Comparison of ENCODE assay signal across 8 cellular contexts in the genomic region with DNA sequence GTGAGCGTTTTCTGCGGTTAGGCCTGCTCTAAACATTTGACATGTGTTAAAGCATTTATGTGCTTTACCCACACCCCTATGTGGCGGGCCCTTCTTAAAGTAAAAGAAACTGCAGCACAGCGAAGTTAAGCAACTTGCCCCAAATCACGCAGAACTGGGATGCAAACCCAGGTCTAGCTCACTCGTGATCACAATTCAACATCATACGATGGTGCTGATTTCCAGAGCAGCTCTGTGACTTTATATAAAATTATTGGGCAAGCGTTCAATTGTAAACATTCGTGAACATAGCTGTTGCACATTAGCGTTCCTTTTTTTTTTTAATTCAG. TPM values are rescaled to one million over a fixed set of nuclear protein-coding genes. Genes with fewer than 3 reads are reported as not detected.
DNase-seq lines count a peak whose midpoint lies in the region; ATAC-seq and TF ChIP-seq lines count a peak whose summit lies in the region.

No MANE protein-coding gene starts in this region.

- H3K27ac Mint-ChIP-seq in activated CD4-positive, alpha-beta T cell treated with anti-CD3 and anti-CD28 coated beads for 36 hours: peak overlapping the region; percentile 87

- H3K27me3 Mint-ChIP-seq in activated CD4-positive, alpha-beta T cell treated with anti-CD3 and anti-CD28 coated beads for 36 hours: no peaks in the 10 kb centered on the region

- no peaks in the 10 kb centered on the region for H3K36me3 ChIP-seq in thyroid gland

- intact Hi-C loops in activated CD4-positive, alpha-beta T cell treated with anti-CD3 and anti-CD28 coated beads for 36 hours (cut with DNase I, micrococcal nuclease): loop anchor here (1.0 to 10.0 kb wide), 10 partner anchors 70 to 890 kb away; a partner anchor contains a TSS
- intact Hi-C loops in thyroid gland (cut with DNase I): loop anchor here (10.0 kb wide), 2 partner anchors 688 to 958 kb away; no protein-coding TSS in a partner anchor

- TF ChIP-seq POLR2A in thyroid gland (IDR thresholded peaks at IDR 0.05): no peak

- peak; percentile 20 for ATAC-seq in activated CD4-positive, alpha-beta T cell treated with anti-CD3 and anti-CD28 coated beads for 36 hours
- peak; percentile 12 for ATAC-seq in left lobe of liver
- no peak for ATAC-seq in GM18873 (IDR thresholded peaks at IDR 0.05; ENCODE audit: low FRiP score, unreplicated experiment)

- DNase-seq in activated CD4-positive, alpha-beta T cell treated with anti-CD3 and anti-CD28 coated beads for 36 hours: no peak
- no peak for DNase-seq in activated CD4-positive, alpha-beta T cell treated with anti-CD3 and anti-CD28 coated beads for 1 hour
- DNase-seq in astrocyte of the spinal cord (ENCODE audit: low read depth, low spot score) (no peak), left lobe of liver (ENCODE audit: low spot score) (no peak), thyroid gland (no peak), kidney tubule cell (ENCODE audit: low spot score) (no peak), ACHN (no peak)

- peaks cover 42% of the 10 kb centered on the region for H3K4me1 Mint-ChIP-seq in activated CD4-positive, alpha-beta T cell treated with anti-CD3 and anti-CD28 coated beads for 36 hours

- H3K4me3 ChIP-seq in astrocyte of the spinal cord (ENCODE audit: low read depth, low read length) (peak overlapping the region; percentile 55), thyroid gland (replicated peaks in 1 of 3) (peak overlapping the region in 2 of 3 donors; percentile 42 to 45)

- no peak for TF ChIP-seq CTCF in astrocyte of the spinal cord (IDR thresholded peaks at IDR 0.05; ENCODE audit: low read depth, low read length)
- TF ChIP-seq CTCF in thyroid gland (IDR thresholded peaks at IDR 0.05): no peak

- peaks cover 3 to 14% of the 10 kb centered on the region in 2 donors for H3K4me1 ChIP-seq in thyroid gland

- peak overlapping the region; percentile 91 to 96 (median 95) for H3K27ac ChIP-seq in thyroid gland

- WGBS in thyroid gland, 2 donors: 38 to 45% methylated on average over 10 of the region's 10 CpGs

- no peaks in the 10 kb centered on the region for H3K9me3 ChIP-seq in thyroid gland

- H3K36me3 Mint-ChIP-seq in activated CD4-positive, alpha-beta T cell treated with anti-CD3 and anti-CD28 coated beads for 36 hours (ENCODE audit: low read depth): no peaks in the 10 kb centered on the region

- H3K9me3 Mint-ChIP-seq in activated CD4-positive, alpha-beta T cell treated with anti-CD3 and anti-CD28 coated beads for 36 hours (ENCODE audit: low read depth): no peaks in the 10 kb centered on the region

- peak overlapping the region; percentile 79 for H3K4me3 Mint-ChIP-seq in activated CD4-positive, alpha-beta T cell treated with anti-CD3 and anti-CD28 coated beads for 36 hours

- H3K27me3 ChIP-seq in thyroid gland: no peaks in the 10 kb centered on the region

- POLR2A ChIA-PET in activated CD4-positive, alpha-beta T cell treated with anti-CD3 and anti-CD28 coated beads for 36 hours (lab: Charles Lee): interaction anchor here (0.6 to 1.4 kb wide), 5 partner anchors 15 to 619 kb away, joined by 4 to 5 read pairs (median 5); a partner anchor contains a TSS

- in situ Hi-C loops in astrocyte of the spinal cord (cut with HindIII; ENCODE audit: low sequenced_read_pairs): no loop called here
- in situ Hi-C loops in ACHN (cut with HindIII; ENCODE audit: low pct_ligation_motif_present, low pct_unique_long_range_greater_than_20kb, low sequenced_read_pairs): no loop called here

- CTCF ChIA-PET in activated CD4-positive, alpha-beta T cell treated with anti-CD3 and anti-CD28 coated beads for 36 hours (lab: Charles Lee): interaction anchor here (0.7 to 5.9 kb wide), 10 partner anchors 10 to 209 kb away, joined by 3 to 39 read pairs (median 4); no protein-coding TSS in a partner anchor

RNA-seq across cellular contexts. Expression of a gene that starts 0.7 kb away (rescaled TPM):
- 1 to 10 TPM; 4.1 to 9.2 TPM for total RNA-seq in activated CD4-positive, alpha-beta T cell treated with anti-CD3 and anti-CD28 coated beads for 36 hours
- 1.6 TPM for total RNA-seq in left lobe of liver
- total RNA-seq in thyroid gland: 1 to 10 TPM in 3 of 4 donors, under 1 TPM in 1; 0.63 to 3.7 (median 2.5) TPM

RNA-seq across cellular contexts. Expression of a gene that starts 27.4 kb away (rescaled TPM):
- under 1 TPM; 0.37 to 0.46 TPM for total RNA-seq in activated CD4-positive, alpha-beta T cell treated with anti-CD3 and anti-CD28 coated beads for 36 hours
- total RNA-seq in left lobe of liver (0.23 TPM), thyroid gland (under 1 TPM in 1 of 4 donors, not detected in 3; 0.42 TPM)

RNA-seq across cellular contexts. Expression of a gene that starts 35.5 kb away (rescaled TPM):
- not detected for total RNA-seq in activated CD4-positive, alpha-beta T cell treated with anti-CD3 and anti-CD28 coated beads for 36 hours
- 0.25 TPM for total RNA-seq in left lobe of liver
- total RNA-seq in thyroid gland: not detected
